24 cellular contexts compared by ENCODE assay signal in the genomic region with DNA sequence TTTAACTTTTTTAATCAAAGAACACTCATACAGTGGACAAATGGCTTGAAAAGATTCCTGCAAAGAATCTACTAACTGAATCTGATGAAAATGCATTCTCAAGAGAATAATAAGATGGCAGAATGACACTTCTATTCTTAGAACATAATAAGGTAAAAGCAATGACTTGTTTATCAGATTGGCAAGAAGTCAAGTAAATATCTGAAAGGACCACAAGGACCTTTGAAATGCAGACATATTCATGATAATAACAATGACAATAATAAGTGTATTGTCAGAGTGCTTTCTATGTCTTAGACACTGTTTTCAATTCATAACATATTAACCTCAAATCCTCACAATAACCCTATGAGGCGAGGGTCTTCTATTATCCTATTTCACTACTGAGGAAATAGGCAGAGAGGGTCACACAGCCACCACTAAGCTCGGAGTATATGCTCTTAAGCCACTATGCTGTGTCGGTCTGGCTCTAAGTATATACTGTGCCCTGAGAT.
"Had no signal": no experiment of that assay in that cellular context is flagged by ENCODE, and none has a peak within 500 bp of the region (broad histone marks: within the 10 kb centered on the region; RNA-seq: fewer than 3 reads in every experiment).

No MANE protein-coding gene starts in this region.

- H3K4me2 ChIP-seq: neural progenitor cell, smooth muscle cell had no signal

- H3K4me1 ChIP-seq: neural progenitor cell, parathyroid adenoma, right lobe of liver, uterus had no signal

- ATAC-seq: natural killer cell; right lobe of liver; stimulated activated memory B cell treated with anti-CD40 and anti-IgM and Interleukin-4, amounts not matched to agents 10 μg/mL and 1 μg/mL and 100 μg/mL, for 72 hours; stimulated activated naive CD8-positive, alpha-beta T cell treated with anti-CD3 and anti-CD28 coated beads, Interleukin-15, amount 100 ng/mL, for 72 hours had no signal

- H3K36me3 ChIP-seq: left ventricle myocardium inferior, neural progenitor cell, neutrophil, right lobe of liver, tibial nerve, uterus had no signal

- H3K27ac ChIP-seq: left ventricle myocardium inferior, neural progenitor cell, neutrophil, parathyroid adenoma, psoas muscle, right lobe of liver, uterus had no signal

- DNase-seq: islet precursor cell; left ventricle myocardium inferior; mesendoderm; naive B cell; natural killer cell; nephron progenitor cell; occipital lobe; psoas muscle; right lobe of liver; stimulated activated CD4-positive, alpha-beta T cell treated with anti-CD3 and anti-CD28 coated beads, Interleukin-1b, Interleukin-23, amount 100 ng/mL, for 48 hours; stimulated activated CD4-positive, alpha-beta T cell treated with anti-CD3 and anti-CD28 coated beads, Interleukin-2, amount 100 ng/mL, for 48 hours; stimulated activated CD4-positive, alpha-beta T cell treated with anti-CD3 and anti-CD28 coated beads, Interleukin-4, amount 100 ng/mL, for 4 hours; stimulated activated CD8-positive, alpha-beta memory T cell treated with anti-CD3 and anti-CD28 coated beads, Interleukin-4, amount 100 ng/mL, for 48 hours; stimulated activated naive CD4-positive, alpha-beta T cell treated with Interleukin-2 at 50 U/mL for 16 hours; stimulated activated naive CD8-positive, alpha-beta T cell treated with anti-CD3 and anti-CD28 coated beads, Interleukin-15, amount 100 ng/mL, for 72 hours; substantia nigra; uterus had no signal

- H3K9me3 ChIP-seq: left ventricle myocardium inferior, neutrophil, psoas muscle, right lobe of liver, tibial nerve, uterus had no signal

- H3K9ac ChIP-seq: neural progenitor cell, parathyroid adenoma had no signal

- H3K4me3 ChIP-seq: left ventricle myocardium inferior, lung, neural progenitor cell, psoas muscle, right lobe of liver, smooth muscle cell, tibial nerve, uterus had no signal

- H2AFZ ChIP-seq: neural progenitor cell, parathyroid adenoma had no signal

- H3K79me2 ChIP-seq: parathyroid adenoma had no signal

- H3K27me3 ChIP-seq: neural progenitor cell, neutrophil, right lobe of liver, tibial nerve, uterus had no signal
